1 cellular context compared by ENCODE assay signal in the genomic region with DNA sequence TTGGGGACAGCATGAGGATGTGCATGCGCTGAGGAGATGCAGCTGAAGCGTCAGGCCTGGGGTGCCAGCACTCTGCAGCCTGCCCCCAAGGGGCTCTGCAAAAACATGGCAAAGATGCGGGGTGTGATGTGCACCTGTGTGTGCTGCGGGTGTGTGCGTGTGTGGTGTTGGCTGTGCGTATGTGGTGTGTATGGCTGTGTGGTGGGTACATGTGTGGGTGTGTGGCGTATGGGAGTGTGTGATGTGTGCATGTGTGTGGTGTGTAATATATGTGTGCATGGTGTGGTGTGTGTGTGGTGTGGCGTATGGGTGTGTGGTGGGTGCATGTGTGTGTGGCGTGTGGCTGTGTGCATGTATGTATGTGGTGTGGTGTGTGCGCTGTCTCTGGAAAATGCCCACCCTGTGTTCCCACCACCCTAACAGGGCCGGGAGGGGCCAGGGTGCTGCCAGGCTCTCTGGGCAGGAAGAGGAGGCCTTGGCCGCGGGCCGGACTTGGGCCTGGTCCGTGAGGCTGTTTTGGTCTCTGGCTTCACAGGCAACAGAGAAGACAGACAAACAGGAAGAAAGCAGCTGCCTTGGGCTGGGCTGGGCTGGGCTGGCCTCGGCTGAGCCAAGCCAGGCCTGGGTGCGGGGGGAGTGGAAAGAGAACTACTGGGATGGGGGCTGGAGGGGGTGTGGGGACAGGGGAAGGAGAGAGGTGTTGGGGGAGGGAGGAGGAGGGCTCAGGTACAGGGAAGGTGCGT.
TF ChIP-seq lines count a peak whose summit lies in the region.

No MANE protein-coding gene starts in this region.

TF ChIP-seq in IMR-90, 13 proteins besides CTCF, POLR2A, EP300 and RAD21:
- TF ChIP-seq FOS (IDR thresholded peaks at IDR 0.05; ENCODE audit: low read depth, low read length) = no peak
- no peak for TF ChIP-seq MXI1 (IDR thresholded peaks at IDR 0.05; ENCODE audit: borderline replicate concordance, low read depth, low read length)
- no peak for TF ChIP-seq SMC3 (IDR thresholded peaks at IDR 0.05; ENCODE audit: low read depth, low read length)
- TF ChIP-seq, protein P1, sequence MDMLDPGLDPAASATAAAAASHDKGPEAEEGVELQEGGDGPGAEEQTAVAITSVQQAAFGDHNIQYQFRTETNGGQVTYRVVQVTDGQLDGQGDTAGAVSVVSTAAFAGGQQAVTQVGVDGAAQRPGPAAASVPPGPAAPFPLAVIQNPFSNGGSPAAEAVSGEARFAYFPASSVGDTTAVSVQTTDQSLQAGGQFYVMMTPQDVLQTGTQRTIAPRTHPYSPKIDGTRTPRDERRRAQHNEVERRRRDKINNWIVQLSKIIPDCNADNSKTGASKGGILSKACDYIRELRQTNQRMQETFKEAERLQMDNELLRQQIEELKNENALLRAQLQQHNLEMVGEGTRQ (IDR thresholded peaks at IDR 0.05; ENCODE audit: low read depth, low read length) = no peak
- no peak for TF ChIP-seq MAZ (IDR thresholded peaks at IDR 0.05; ENCODE audit: borderline replicate concordance, low read depth, low read length)
- no peak for TF ChIP-seq BHLHE40 (IDR thresholded peaks at IDR 0.05; ENCODE audit: low read depth, low read length)
- TF ChIP-seq, protein P2, sequence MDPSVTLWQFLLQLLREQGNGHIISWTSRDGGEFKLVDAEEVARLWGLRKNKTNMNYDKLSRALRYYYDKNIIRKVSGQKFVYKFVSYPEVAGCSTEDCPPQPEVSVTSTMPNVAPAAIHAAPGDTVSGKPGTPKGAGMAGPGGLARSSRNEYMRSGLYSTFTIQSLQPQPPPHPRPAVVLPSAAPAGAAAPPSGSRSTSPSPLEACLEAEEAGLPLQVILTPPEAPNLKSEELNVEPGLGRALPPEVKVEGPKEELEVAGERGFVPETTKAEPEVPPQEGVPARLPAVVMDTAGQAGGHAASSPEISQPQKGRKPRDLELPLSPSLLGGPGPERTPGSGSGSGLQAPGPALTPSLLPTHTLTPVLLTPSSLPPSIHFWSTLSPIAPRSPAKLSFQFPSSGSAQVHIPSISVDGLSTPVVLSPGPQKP (IDR thresholded peaks at IDR 0.05; ENCODE audit: borderline replicate concordance, low read depth, low read length) = no peak
- no peak for TF ChIP-seq NFE2L2 (IDR thresholded peaks at IDR 0.05; ENCODE audit: low read depth, low read length)
- TF ChIP-seq CEBPB (IDR thresholded peaks at IDR 0.05; ENCODE audit: low read depth, low read length) = no peak
- TF ChIP-seq MAFK (IDR thresholded peaks at IDR 0.05; ENCODE audit: low read depth, low read length) = no peak
- TF ChIP-seq RFX5 (IDR thresholded peaks at IDR 0.05; ENCODE audit: low read depth, low read length) = no peak
